In genomic region chr1:150902346-150902745, GRCh38 we compare ENCODE assay signal across 9 cellular contexts. TPM values are rescaled to one million over a fixed set of nuclear protein-coding genes. Genes with fewer than 3 reads are reported as not detected.
"Had no signal": no experiment of that assay in that cellular context is flagged by ENCODE, and none has a peak within 500 bp of the region (broad histone marks: within the 10 kb centered on the region; RNA-seq: fewer than 3 reads in every experiment).

No MANE protein-coding gene starts in this region.

- H3K4me3 Mint-ChIP-seq: IgD-negative memory B cell had no signal

- H3K9me3 Mint-ChIP-seq: IgD-negative memory B cell had no signal

- FAIRE-seq: HepG2, HTR-8/SVneo, K562 had no signal

- H3K36me3 Mint-ChIP-seq: IgD-negative memory B cell had no signal

- H3K27ac ChIP-seq: HL-60 had no signal

- H3K4me1 Mint-ChIP-seq: IgD-negative memory B cell had no signal

- DNase-seq: IMR-90, KBM-7 had no signal

- H3K27ac Mint-ChIP-seq: IgD-negative memory B cell had no signal

- H3K4me3 ChIP-seq: K562 had no signal

- H3K27me3 Mint-ChIP-seq: IgD-negative memory B cell had no signal

- ATAC-seq: HepG2, K562 had no signal

RNA-seq across cellular contexts. Expression of gene CTXND2, which starts 15.4 kb away (rescaled TPM):
- total RNA-seq: HepG2, HT-29, HT1080, IMR-90, K562 had no signal
- polyA plus RNA-seq: HepG2, IgD-negative memory B cell, IMR-90, K562 had no signal
